In genomic region chr20:34938466-34939163, GRCh38 we compare ENCODE assay signal across 9 cellular contexts. TPM values are rescaled to one million over a fixed set of nuclear protein-coding genes. Genes with fewer than 3 reads are reported as not detected.
A peak's percentile ranks its signal among the peaks of the same experiment; 100 is the strongest.
DNase-seq lines count a peak whose midpoint lies in the region; ATAC-seq and TF ChIP-seq lines count a peak whose summit lies in the region.
"Had no signal": no experiment of that assay in that cellular context is flagged by ENCODE, and none has a peak within 500 bp of the region (broad histone marks: within the 10 kb centered on the region; RNA-seq: fewer than 3 reads in every experiment).

No MANE protein-coding gene starts in this region.

- H3K4me1 Mint-ChIP-seq in naive B cell = peaks cover 8 to 9% (median 8%) of the 10 kb centered on the region in 3 donors
- H3K4me1 Mint-ChIP-seq: IgD-negative memory B cell had no signal

- H3K27ac ChIP-seq in C4-2B = peak overlapping the region; percentile 69

- H3K27me3 Mint-ChIP-seq in naive B cell = no peaks in the 10 kb centered on the region
- H3K27me3 Mint-ChIP-seq: IgD-negative memory B cell had no signal

- H3K27ac Mint-ChIP-seq in naive B cell = peak overlapping the region in 4 of 6 donors; percentile 17 to 82 (median 62)

- ATAC-seq in esophagus mucosa = peak; percentile 46
- peak; percentile 69 to 80 for ATAC-seq in naive B cell (ENCODE audit: low read depth in 2 of 2)
- ATAC-seq in HG03097 (IDR thresholded peaks at IDR 0.05; ENCODE audit: low FRiP score, unreplicated experiment) = no peak

- H3K4me3 Mint-ChIP-seq in naive B cell = peak overlapping the region in 2 of 8 donors; percentile 39 to 45
- H3K4me3 Mint-ChIP-seq: IgD-negative memory B cell had no signal

- H3K9me3 Mint-ChIP-seq in naive B cell = no peaks in the 10 kb centered on the region
- H3K9me3 Mint-ChIP-seq: IgD-negative memory B cell had no signal

- H3K36me3 Mint-ChIP-seq in naive B cell = no peaks in the 10 kb centered on the region

- DNase-seq in NCI-H446 (lab: John Stamatoyannopoulos, UW) (peak; percentile 78 to 91), naive B cell (peak; percentile 22), AG08395 (ENCODE audit: low spot score) (no peak), retina (no peak)
- no peak for DNase-seq in activated CD4-positive, alpha-beta T cell treated with anti-CD3 and anti-CD28 coated beads, Interleukin-2, amount 50 U/mL, for 4 hours

- no peak for TF ChIP-seq CTCF in C4-2B (conservative IDR thresholded peaks at IDR 0.05)

RNA-seq across cellular contexts. Expression of gene GSS, which starts 17.0 kb away (rescaled TPM):
- 56.9 TPM for total RNA-seq in esophagus mucosa
- 10 to 100 TPM; 10.5 to 23.8 (median 12.6) TPM for polyA plus RNA-seq in naive B cell (ENCODE audit: low read depth in 6 of 6)

RNA-seq across cellular contexts. Expression of gene MYH7B, which starts 17.1 kb away (rescaled TPM):
- total RNA-seq in esophagus mucosa = not detected
- under 1 TPM in 2 of 6 donors, not detected in 4; 0.24 to 0.84 TPM for polyA plus RNA-seq in naive B cell (ENCODE audit: low read depth in 6 of 6)

Comparison
In these comparisons a context has a peak if more than half of its experiments do, and no peak if none do; other contexts are left out.
1. DNase-seq: peak in NCI-H446 (2 of 2) and naive B cell (single experiment); none in AG08395 (single experiment), retina (single experiment) and activated CD4-positive, alpha-beta T cell treated with anti-CD3 and anti-CD28 coated beads, Interleukin-2, amount 50 U/mL, for 4 hours (0 of 2).